Comparison of ENCODE assay signal across 19 cellular contexts in genomic region chr1:64944913-64945312, GRCh38.
"Had no signal": no experiment of that assay in that cellular context is flagged by ENCODE, and none has a peak within 500 bp of the region (broad histone marks: within the 10 kb centered on the region; RNA-seq: fewer than 3 reads in every experiment).

No MANE protein-coding gene starts in this region.

- H3K36me3 ChIP-seq: heart left ventricle, neutrophil, right atrium auricular region, suprapubic skin, thyroid gland, upper lobe of left lung, uterus had no signal

- H3K27me3 Mint-ChIP-seq: naive thymus-derived CD8-positive, alpha-beta T cell had no signal

- H3K4me2 ChIP-seq: smooth muscle cell had no signal

- H3K27ac ChIP-seq: dorsolateral prefrontal cortex, heart left ventricle, neutrophil, right atrium auricular region, suprapubic skin, thyroid gland, upper lobe of left lung, uterus had no signal

- ATAC-seq: heart left ventricle; naive thymus-derived CD8-positive, alpha-beta T cell had no signal

- H3K9me3 ChIP-seq: heart left ventricle, neutrophil, right atrium auricular region, suprapubic skin, thyroid gland, upper lobe of left lung, uterus had no signal

- H3K27me3 ChIP-seq: dorsolateral prefrontal cortex, heart left ventricle, neutrophil, right atrium auricular region, suprapubic skin, thyroid gland, upper lobe of left lung, uterus had no signal

- H3K4me3 ChIP-seq: dorsolateral prefrontal cortex, heart left ventricle, right atrium auricular region, smooth muscle cell, suprapubic skin, thyroid gland, upper lobe of left lung, uterus had no signal

- H3K9me3 Mint-ChIP-seq: naive thymus-derived CD8-positive, alpha-beta T cell had no signal

- DNase-seq: cortex of kidney; dorsolateral prefrontal cortex; effector CD8-positive, alpha-beta T cell; foreskin melanocyte; heart left ventricle; hippocampal formation; kidney glomerular epithelial cell; mammary epithelial cell; naive thymus-derived CD8-positive, alpha-beta T cell; posterior cingulate gyrus; stimulated activated CD4-positive, alpha-beta T cell treated with anti-CD3 and anti-CD28 coated beads, Interleukin-2, amount 100 ng/mL, for 48 hours; stimulated activated naive CD4-positive, alpha-beta T cell treated with Interleukin-2 at 50 U/mL for 16 hours; thyroid gland; upper lobe of left lung; uterus had no signal
